Comparison of ENCODE assay signal across 9 cellular contexts in genomic region chr15:52217186-52217585, GRCh38. TPM values are rescaled to one million over a fixed set of nuclear protein-coding genes. Genes with fewer than 3 reads are reported as not detected.
DNase-seq lines count a peak whose midpoint lies in the region; ATAC-seq and TF ChIP-seq lines count a peak whose summit lies in the region.
"Had no signal": no experiment of that assay in that cellular context is flagged by ENCODE, and none has a peak within 500 bp of the region (broad histone marks: within the 10 kb centered on the region; RNA-seq: fewer than 3 reads in every experiment).

No MANE protein-coding gene starts in this region.

- DNase-seq in activated CD4-positive, alpha-beta T cell treated with anti-CD3 and anti-CD28 coated beads for 36 hours = peak; percentile 59
- DNase-seq in activated CD4-positive, alpha-beta T cell treated with anti-CD3 and anti-CD28 coated beads for 4 hours = no peak
- peak; percentile 24 for DNase-seq in colonic mucosa
- DNase-seq in stimulated activated naive CD8-positive, alpha-beta T cell treated with anti-CD3 and anti-CD28 coated beads, Interleukin-15, Interleukin-2, amounts not matched to agents 100 U/mL and 50 U/mL, for 24 hours = peak; percentile 24
- DNase-seq in NCI-H1930 (lab: John Stamatoyannopoulos, UW) = no peak
- DNase-seq in RKO (ENCODE audit: low spot score) = no peak
- DNase-seq in activated CD4-positive, CD25-positive, alpha-beta regulatory T cell treated with anti-CD3 and anti-CD28 coated beads, Interleukin-2, amount 50 U/mL, for 72 hours = no peak
- DNase-seq: naive thymus-derived CD8-positive, alpha-beta T cell had no signal

- H3K36me3 Mint-ChIP-seq in activated CD4-positive, alpha-beta T cell treated with anti-CD3 and anti-CD28 coated beads for 36 hours (ENCODE audit: low read depth) = no peaks in the 10 kb centered on the region
- H3K36me3 Mint-ChIP-seq: naive thymus-derived CD8-positive, alpha-beta T cell had no signal

- TF ChIP-seq CTCF in OCI-LY1 (IDR thresholded peaks at IDR 0.05; ENCODE audit: low read length) (peak; percentile 94), colonic mucosa (IDR thresholded peaks at IDR 0.05) (no peak)

- intact Hi-C loops in activated CD4-positive, alpha-beta T cell treated with anti-CD3 and anti-CD28 coated beads for 36 hours (cut with DNase I, micrococcal nuclease) = no loop called here
- intact Hi-C loops in colonic mucosa (cut with DNase I) = no loop called here

- CTCF ChIA-PET in activated CD4-positive, alpha-beta T cell treated with anti-CD3 and anti-CD28 coated beads for 36 hours (lab: Charles Lee) = interaction anchor here (0.7 to 4.5 kb wide), 5 partner anchors 9 to 39 kb away, joined by 3 to 48 read pairs (median 5); no protein-coding TSS in a partner anchor

- no peaks in the 10 kb centered on the region for H3F3A ChIP-seq in OCI-LY1 (ENCODE audit: insufficient read depth, low read length)

- H3K4me1 ChIP-seq in OCI-LY1 (ENCODE audit: insufficient read depth, low read length, severe bottlenecking) (peaks cover 57% of the 10 kb centered on the region), colonic mucosa (no peaks in the 10 kb centered on the region)

- H3K9ac ChIP-seq in OCI-LY1 (ENCODE audit: low read length) = no peak overlapping the region
- no peak overlapping the region for H3K9ac ChIP-seq in colonic mucosa (ENCODE audit: low read depth in 2 of 2, low read length in 2 of 2)

- POLR2A ChIA-PET in activated CD4-positive, alpha-beta T cell treated with anti-CD3 and anti-CD28 coated beads for 36 hours (lab: Charles Lee) = no interaction called here

- H3K27ac Mint-ChIP-seq in activated CD4-positive, alpha-beta T cell treated with anti-CD3 and anti-CD28 coated beads for 36 hours = no peak overlapping the region

- H3K9me2 ChIP-seq in OCI-LY1 (ENCODE audit: low read depth, low read length) = no peaks in the 10 kb centered on the region

- peaks cover 7% of the 10 kb centered on the region; the same call in 1 of the 2 replicates for H3K79me2 ChIP-seq in OCI-LY1 (ENCODE audit: insufficient read depth, low read length)

- peaks cover 14% of the 10 kb centered on the region for H3K4me1 Mint-ChIP-seq in activated CD4-positive, alpha-beta T cell treated with anti-CD3 and anti-CD28 coated beads for 36 hours

- no peaks in the 10 kb centered on the region for H3K9me3 ChIP-seq in OCI-LY1 (ENCODE audit: low read length)
- no peaks in the 10 kb centered on the region for H3K9me3 ChIP-seq in colonic mucosa

- H3K27me3 Mint-ChIP-seq in activated CD4-positive, alpha-beta T cell treated with anti-CD3 and anti-CD28 coated beads for 36 hours = no peaks in the 10 kb centered on the region
- H3K27me3 Mint-ChIP-seq: naive thymus-derived CD8-positive, alpha-beta T cell had no signal

- peak; percentile 61 for ATAC-seq in activated CD4-positive, alpha-beta T cell treated with anti-CD3 and anti-CD28 coated beads for 36 hours
- no peak for ATAC-seq in stimulated activated naive CD8-positive, alpha-beta T cell treated with anti-CD3 and anti-CD28 coated beads, Interleukin-15, Interleukin-2, amounts not matched to agents 100 U/mL and 50 U/mL, for 24 hours
- ATAC-seq: naive thymus-derived CD8-positive, alpha-beta T cell had no signal

- H2AFZ ChIP-seq in OCI-LY1 (ENCODE audit: low read length) = no peak overlapping the region

- no peaks in the 10 kb centered on the region for H3K27me3 ChIP-seq in OCI-LY1 (ENCODE audit: insufficient read depth, low read length)
- H3K27me3 ChIP-seq in colonic mucosa = no peaks in the 10 kb centered on the region

- H3K9me3 Mint-ChIP-seq in activated CD4-positive, alpha-beta T cell treated with anti-CD3 and anti-CD28 coated beads for 36 hours (ENCODE audit: low read depth) = no peaks in the 10 kb centered on the region
- H3K9me3 Mint-ChIP-seq: naive thymus-derived CD8-positive, alpha-beta T cell had no signal

- peak overlapping the region; percentile 31; the same call in 1 of the 2 replicates for H3K4me2 ChIP-seq in OCI-LY1 (ENCODE audit: low read length)

- H3K36me3 ChIP-seq in OCI-LY1 (ENCODE audit: insufficient read depth, low read length) (no peaks in the 10 kb centered on the region), colonic mucosa (no peaks in the 10 kb centered on the region)

- H3K27ac ChIP-seq in OCI-LY1 (ENCODE audit: low read depth, low read length, poor library complexity, severe bottlenecking) = peak overlapping the region; percentile 97
- no peak overlapping the region for H3K27ac ChIP-seq in colonic mucosa

- no peaks in the 10 kb centered on the region for H4K20me1 ChIP-seq in OCI-LY1 (ENCODE audit: insufficient read depth, low read length)

- H3K4me3 ChIP-seq in OCI-LY1 (ENCODE audit: low read depth, low read length, poor library complexity, severe bottlenecking) (no peak overlapping the region), colonic mucosa (no peak overlapping the region)

- H3K4me3 Mint-ChIP-seq in activated CD4-positive, alpha-beta T cell treated with anti-CD3 and anti-CD28 coated beads for 36 hours = no peak overlapping the region
- H3K4me3 Mint-ChIP-seq: naive thymus-derived CD8-positive, alpha-beta T cell had no signal

RNA-seq across cellular contexts. Expression of gene GNB5, which starts 26.0 kb away (rescaled TPM):
- total RNA-seq in activated CD4-positive, alpha-beta T cell treated with anti-CD3 and anti-CD28 coated beads for 36 hours = 10 to 100 TPM; 11.8 to 19.6 TPM
- 1 to 10 TPM; 6.0 to 7.9 TPM for total RNA-seq in colonic mucosa

Comparison
In these comparisons a context has a peak if more than half of its experiments do, and no peak if none do; other contexts are left out.
1. DNase-seq: peak in activated CD4-positive, alpha-beta T cell treated with anti-CD3 and anti-CD28 coated beads for 36 hours (single experiment), colonic mucosa (single experiment) and stimulated activated naive CD8-positive, alpha-beta T cell treated with anti-CD3 and anti-CD28 coated beads, Interleukin-15, Interleukin-2, amounts not matched to agents 100 U/mL and 50 U/mL, for 24 hours (single experiment); none in activated CD4-positive, alpha-beta T cell treated with anti-CD3 and anti-CD28 coated beads for 4 hours (0 of 2), NCI-H1930 (0 of 2), RKO (single experiment) and activated CD4-positive, CD25-positive, alpha-beta regulatory T cell treated with anti-CD3 and anti-CD28 coated beads, Interleukin-2, amount 50 U/mL, for 72 hours (single experiment).